16 cellular contexts compared by ENCODE assay signal in genomic region chr19:54434112-54434861, GRCh38. TPM values are rescaled to one million over a fixed set of nuclear protein-coding genes. Genes with fewer than 3 reads are reported as not detected.
DNase-seq lines count a peak whose midpoint lies in the region; ATAC-seq and TF ChIP-seq lines count a peak whose summit lies in the region.
"Had no signal": no experiment of that assay in that cellular context is flagged by ENCODE, and none has a peak within 500 bp of the region (broad histone marks: within the 10 kb centered on the region; RNA-seq: fewer than 3 reads in every experiment).

No MANE protein-coding gene starts in this region.

- H3K4me1 ChIP-seq in SK-N-SH (ENCODE audit: control insufficient read depth in 1 of 2, insufficient read depth in 2 of 2, low read depth in 1 of 2, low read length in 1 of 2) (peaks cover 0 to 12% of the 10 kb centered on the region in 2 experiments; a peak in 1 of 4 replicates), lower lobe of right lung (peaks cover 27% of the 10 kb centered on the region)

- CTCF ChIA-PET in SK-N-SH (lab: Yijun Ruan, JAX) = no interaction called here

- H2AFZ ChIP-seq in SK-N-SH (ENCODE audit: low read depth) = no peak overlapping the region

- no peak for TF ChIP-seq EP300 in SK-N-SH (IDR thresholded peaks at IDR 0.05; ENCODE audit: borderline replicate concordance in 1 of 2, low read depth in 1 of 2, low read length in 1 of 2)

- H3K4me2 ChIP-seq in SK-N-SH = no peak overlapping the region

- no peaks in the 10 kb centered on the region for H3K9me3 ChIP-seq in SK-N-SH
- H3K9me3 ChIP-seq in lower lobe of right lung = no peaks in the 10 kb centered on the region
- H3K9me3 ChIP-seq: pancreas had no signal

- peaks cover 27% of the 10 kb centered on the region for H3K4me1 Mint-ChIP-seq in stimulated activated effector memory CD8-positive, alpha-beta T cell treated with anti-CD3 and anti-CD28 coated beads, Interleukin-12 subunit alpha, Interleukin-12 subunit beta, amount 100 ng/mL, for 72 hours

- peaks cover 14% of the 10 kb centered on the region for H3K27me3 ChIP-seq in SK-N-SH (ENCODE audit: insufficient read depth)
- H3K27me3 ChIP-seq in lower lobe of right lung (ENCODE audit: low read depth) = peaks cover 10% of the 10 kb centered on the region
- H3K27me3 ChIP-seq: pancreas had no signal

- H3K36me3 Mint-ChIP-seq in stimulated activated effector memory CD8-positive, alpha-beta T cell treated with anti-CD3 and anti-CD28 coated beads, Interleukin-12 subunit alpha, Interleukin-12 subunit beta, amount 100 ng/mL, for 72 hours = peaks cover 14% of the 10 kb centered on the region

- no peak overlapping the region for H3K9ac ChIP-seq in SK-N-SH

- ATAC-seq in SK-N-SH treated with all-trans-retinoic acid at 6 μM for 48 hours = no peak
- no peak for ATAC-seq in stimulated activated effector memory CD8-positive, alpha-beta T cell treated with anti-CD3 and anti-CD28 coated beads, Interleukin-12 subunit alpha, Interleukin-12 subunit beta, amount 100 ng/mL, for 72 hours
- no peak for ATAC-seq in lower lobe of right lung
- ATAC-seq in GM18909 (IDR thresholded peaks at IDR 0.05; ENCODE audit: poor library complexity, unreplicated experiment) = no peak
- ATAC-seq: esophagus mucosa had no signal

- POLR2A ChIA-PET in SK-N-SH (lab: Yijun Ruan, JAX) = interaction anchor here (2.2 kb wide), 1 partner anchor 14 kb away, joined by 7 read pairs; the partner anchor contains the start of gene LENG8

- H3K4me3 ChIP-seq in SK-N-SH (ENCODE audit: low read depth in 2 of 2, low read length in 1 of 2) (no peak overlapping the region), lower lobe of right lung (no peak overlapping the region)
- H3K4me3 ChIP-seq: pancreas had no signal

- H3K27ac Mint-ChIP-seq in stimulated activated effector memory CD8-positive, alpha-beta T cell treated with anti-CD3 and anti-CD28 coated beads, Interleukin-12 subunit alpha, Interleukin-12 subunit beta, amount 100 ng/mL, for 72 hours = peak overlapping the region; percentile 32
- H3K27ac Mint-ChIP-seq: memory B cell had no signal

- H3K79me2 ChIP-seq in SK-N-SH (ENCODE audit: insufficient read depth) = peaks cover 7% of the 10 kb centered on the region; the same call in 1 of the 2 replicates

- H3K9me2 ChIP-seq in SK-N-SH = no peaks in the 10 kb centered on the region

- H3K4me3 Mint-ChIP-seq in stimulated activated effector memory CD8-positive, alpha-beta T cell treated with anti-CD3 and anti-CD28 coated beads, Interleukin-12 subunit alpha, Interleukin-12 subunit beta, amount 100 ng/mL, for 72 hours = peak overlapping the region; percentile 28

- no peaks in the 10 kb centered on the region for H3F3A ChIP-seq in SK-N-SH (replicated peaks; ENCODE audit: insufficient read depth)

- 83% methylated on average over 18 of the region's 22 CpGs for WGBS in SK-N-SH (ENCODE audit: low lambda C conversion rate)

- H3K9me3 Mint-ChIP-seq in stimulated activated effector memory CD8-positive, alpha-beta T cell treated with anti-CD3 and anti-CD28 coated beads, Interleukin-12 subunit alpha, Interleukin-12 subunit beta, amount 100 ng/mL, for 72 hours = no peaks in the 10 kb centered on the region
- H3K9me3 Mint-ChIP-seq: memory B cell had no signal

- DNase-seq in SK-N-SH = peak; percentile 13
- peak; percentile 48 for DNase-seq in ecto neural progenitor cell (ENCODE audit: low spot score)
- no peak for DNase-seq in stimulated activated effector memory CD8-positive, alpha-beta T cell treated with anti-CD3 and anti-CD28 coated beads, Interleukin-12 subunit alpha, Interleukin-12 subunit beta, amount 100 ng/mL, for 72 hours (ENCODE audit: low spot score in 2 of 2)
- DNase-seq in lower lobe of right lung = no peak
- DNase-seq: ACHN; activated effector memory CD4-positive, alpha-beta T cell treated with anti-CD3 and anti-CD28 coated beads, Interleukin-2, amount 50 U/mL, for 16 hours; central memory CD4-positive, alpha-beta T cell; NCI-H2227 treated with DMSO at 0.1 percent for 48 hours; stimulated activated CD8-positive, alpha-beta memory T cell treated with anti-CD3 and anti-CD28 coated beads, Interleukin-4, amount 100 ng/mL, for 48 hours had no signal

- intact Hi-C loops in lower lobe of right lung (cut with DNase I) = no loop called here

- 0 out of 2 replicates have a peak, but pooled peaks cover 13% of the 10 kb centered on the region for H4K20me1 ChIP-seq in SK-N-SH (ENCODE audit: insufficient read depth)

- H3K36me3 ChIP-seq in SK-N-SH (replicated peaks in 1 of 2; ENCODE audit: control insufficient read depth in 1 of 2, insufficient read depth in 2 of 2, low read length in 1 of 2) = no peaks in the 10 kb centered on the region
- H3K36me3 ChIP-seq in lower lobe of right lung = peaks cover 4% of the 10 kb centered on the region
- H3K36me3 ChIP-seq: pancreas had no signal

- no peak for TF ChIP-seq RAD21 in SK-N-SH (IDR thresholded peaks at IDR 0.05; ENCODE audit: low read length)

- no peak for TF ChIP-seq CTCF in SK-N-SH (IDR thresholded peaks at IDR 0.05)
- TF ChIP-seq CTCF in lower lobe of right lung (IDR thresholded peaks at IDR 0.05) = no peak

- H3K27ac ChIP-seq in SK-N-SH (ENCODE audit: low read depth in 2 of 2, low read length in 1 of 2) = no peak overlapping the region
- no peak overlapping the region for H3K27ac ChIP-seq in lower lobe of right lung

TF ChIP-seq in SK-N-SH, 30 proteins besides CTCF, POLR2A, EP300 and RAD21:
- TF ChIP-seq FOXM1 (IDR thresholded peaks at IDR 0.05; ENCODE audit: low read depth) (no peak), ELF1 (IDR thresholded peaks at IDR 0.05) (no peak), TCF12 (IDR thresholded peaks at IDR 0.05) (no peak), GABPA (IDR thresholded peaks at IDR 0.05; ENCODE audit: low read depth) (no peak)

TF ChIP-seq in SK-N-SH treated with all-trans-retinoic acid at 6 μM for 48 hours, 23 proteins besides CTCF, POLR2A, EP300 and RAD21:
- TF ChIP-seq BACH2 (CRISPR knock-in tag; IDR thresholded peaks at IDR 0.05; ENCODE audit: borderline replicate concordance) (no peak), ESRRG (CRISPR knock-in tag; IDR thresholded peaks at IDR 0.05) (no peak), OSR1 (CRISPR knock-in tag; IDR thresholded peaks at IDR 0.05) (no peak), ZNF8 (CRISPR knock-in tag; IDR thresholded peaks at IDR 0.05) (no peak), POU6F1 (CRISPR knock-in tag; IDR thresholded peaks at IDR 0.05; ENCODE audit: borderline replicate concordance, low read depth) (no peak), TOX (CRISPR knock-in tag; IDR thresholded peaks at IDR 0.05; ENCODE audit: borderline replicate concordance) (no peak), ZC3H10 (CRISPR knock-in tag; IDR thresholded peaks at IDR 0.05) (no peak), RARB (CRISPR knock-in tag; IDR thresholded peaks at IDR 0.05) (no peak), ZFP30 (CRISPR knock-in tag; IDR thresholded peaks at IDR 0.05) (no peak), CSDC2 (CRISPR knock-in tag; IDR thresholded peaks at IDR 0.05) (no peak), ARNTL (CRISPR knock-in tag; IDR thresholded peaks at IDR 0.05; ENCODE audit: borderline replicate concordance, low read depth) (no peak), GLIS3 (CRISPR knock-in tag; IDR thresholded peaks at IDR 0.05) (no peak)

RNA-seq across cellular contexts. Expression of gene LENG8, which starts 14.7 kb away (rescaled TPM):
- 84.0 and 89.1 TPM in 2 replicates for polyA plus RNA-seq in SK-N-SH (2012; rRNA removed)
- 7.9 and 9.7 TPM in 2 replicates for polyA plus RNA-seq in SK-N-SH (2012; cell fraction: cytosol; rRNA removed)
- polyA plus RNA-seq in SK-N-SH (2012; cell fraction: nucleus; rRNA removed) = 983 and 1,066 TPM in 2 replicates
- 183 TPM for total RNA-seq in lower lobe of right lung

RNA-seq across cellular contexts. Expression of gene TTYH1, which starts 19.0 kb away (rescaled TPM):
- 0.05 and 0.21 TPM in 2 replicates for polyA plus RNA-seq in SK-N-SH (2012; rRNA removed)
- polyA plus RNA-seq in SK-N-SH (2012; cell fraction: cytosol; rRNA removed) = 0.06 TPM in 1 of 2 replicates, not detected in the other
- polyA plus RNA-seq in SK-N-SH (2012; cell fraction: nucleus; rRNA removed) = 0.10 and 0.28 TPM in 2 replicates
- not detected for total RNA-seq in lower lobe of right lung
- total RNA-seq: M059J had no signal

RNA-seq across cellular contexts. Expression of gene LENG9, which starts 29.3 kb away (rescaled TPM):
- polyA plus RNA-seq in SK-N-SH (2012; rRNA removed) = 0.20 and 0.21 TPM in 2 replicates
- 0.08 and 0.18 TPM in 2 replicates for polyA plus RNA-seq in SK-N-SH (2012; cell fraction: cytosol; rRNA removed)
- 0.22 and 0.26 TPM in 2 replicates for polyA plus RNA-seq in SK-N-SH (2012; cell fraction: nucleus; rRNA removed)
- 7.3 TPM for total RNA-seq in lower lobe of right lung

RNA-seq across cellular contexts. Expression of gene CDC42EP5, which starts 38.8 kb away (rescaled TPM):
- 10.8 and 13.5 TPM in 2 replicates for polyA plus RNA-seq in SK-N-SH (2012; rRNA removed)
- polyA plus RNA-seq in SK-N-SH (2012; cell fraction: cytosol; rRNA removed) = 7.7 and 10.3 TPM in 2 replicates
- polyA plus RNA-seq in SK-N-SH (2012; cell fraction: nucleus; rRNA removed) = 6.2 and 17.8 TPM in 2 replicates
- 25.5 TPM for total RNA-seq in lower lobe of right lung
- total RNA-seq: T-helper 2 cell treated with Interferon-gamma antibody and Interleukin-4, amounts not matched to agents 100 ng/mL and 5 ng/mL, for 36 hours had no signal

Comparison
In these comparisons a context has a peak if more than half of its experiments do, and no peak if none do; other contexts are left out.
1. DNase-seq: peak in SK-N-SH (single experiment) and ecto neural progenitor cell (single experiment); none in stimulated activated effector memory CD8-positive, alpha-beta T cell treated with anti-CD3 and anti-CD28 coated beads, Interleukin-12 subunit alpha, Interleukin-12 subunit beta, amount 100 ng/mL, for 72 hours (0 of 2) and lower lobe of right lung (single experiment).